Comparison of ENCODE assay signal across 8 cellular contexts in the genomic region with DNA sequence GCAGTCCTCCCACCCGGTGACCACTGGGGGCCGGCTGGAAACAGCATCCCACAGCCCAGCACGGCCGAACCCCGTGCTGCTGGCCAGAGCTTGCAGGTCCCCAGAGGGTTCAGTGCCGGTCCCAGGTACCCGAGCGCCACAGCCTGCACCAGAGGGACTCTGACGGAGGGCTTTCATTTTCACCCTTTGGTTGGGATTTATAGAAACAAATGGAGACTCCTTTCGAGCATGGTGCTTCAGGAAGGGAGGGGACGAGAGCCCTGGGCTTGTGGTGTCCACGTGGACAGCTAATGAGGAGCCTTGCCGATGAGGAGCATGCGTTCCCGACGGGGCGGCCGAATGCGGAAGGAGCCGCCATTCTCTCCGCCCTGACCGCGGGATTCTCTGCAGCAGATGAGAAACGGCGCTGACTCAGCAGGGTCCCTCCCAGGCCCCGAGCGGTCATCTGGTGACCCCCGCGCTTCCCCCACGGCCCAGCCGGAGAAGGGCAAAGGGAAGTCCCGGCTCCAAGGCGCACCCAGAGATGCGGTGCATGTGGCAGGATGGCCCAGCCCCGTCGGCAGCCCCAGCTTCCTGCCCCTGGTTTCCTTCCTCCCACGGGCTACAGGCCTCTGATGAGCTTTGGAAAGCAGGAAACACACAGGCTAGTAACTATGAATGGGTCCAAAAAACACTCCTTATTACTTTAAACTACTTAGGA.
A peak's percentile ranks its signal among the peaks of the same experiment; 100 is the strongest.
DNase-seq lines count a peak whose midpoint lies in the region; TF ChIP-seq lines count a peak whose summit lies in the region.

No MANE protein-coding gene starts in this region.

- peak overlapping the region in 20 of 21 experiments; percentile 55 to 90 (median 79) for H3K27ac ChIP-seq in skin epidermis

- no peak for TF ChIP-seq CTCF in AG10803 (conservative IDR thresholded peaks at IDR 0.05; ENCODE audit: low read length)

- DNase-seq in AG10803 (ENCODE audit: low read depth) (peak; percentile 12), MV-4-11 (lab: John Stamatoyannopoulos, UW) (peak; percentile 85), head of caudate nucleus (peak; percentile 20 to 76 (median 56)), NCI-H1694 treated with DMSO at 0.1 percent for 48 hours (lab: John Stamatoyannopoulos, UW) (no peak), COR-L47 (lab: John Stamatoyannopoulos, UW) (no peak), DMS114 treated with DMSO at 0.1 percent for 48 hours (lab: John Stamatoyannopoulos, UW; ENCODE audit: unreplicated experiment) (no peak)
- DNase-seq in activated T-helper 1 cell treated with anti-CD3 and anti-CD28 coated beads, Interleukin-2, amount 50 U/mL, for 16 hours (ENCODE audit: low read depth in 1 of 2, low spot score in 1 of 2), result peak; percentile 22 to 30

- intact Hi-C loops in head of caudate nucleus (cut with DNase I), result no loop called here

- H3K4me3 ChIP-seq in AG10803 (ENCODE audit: low read length) (no peak overlapping the region), skin epidermis (peak overlapping the region; percentile 17 to 35 (median 27))

Comparison
In these comparisons a context has a peak if more than half of its experiments do, and no peak if none do; other contexts are left out.
1. DNase-seq: peak in AG10803 (single experiment), MV-4-11 (single experiment), activated T-helper 1 cell treated with anti-CD3 and anti-CD28 coated beads, Interleukin-2, amount 50 U/mL, for 16 hours (2 of 2) and head of caudate nucleus (42 of 42); none in NCI-H1694 treated with DMSO at 0.1 percent for 48 hours (single experiment), COR-L47 (single experiment) and DMS114 treated with DMSO at 0.1 percent for 48 hours (single experiment).